Comparison of ENCODE assay signal across 8 cellular contexts in the genomic region with DNA sequence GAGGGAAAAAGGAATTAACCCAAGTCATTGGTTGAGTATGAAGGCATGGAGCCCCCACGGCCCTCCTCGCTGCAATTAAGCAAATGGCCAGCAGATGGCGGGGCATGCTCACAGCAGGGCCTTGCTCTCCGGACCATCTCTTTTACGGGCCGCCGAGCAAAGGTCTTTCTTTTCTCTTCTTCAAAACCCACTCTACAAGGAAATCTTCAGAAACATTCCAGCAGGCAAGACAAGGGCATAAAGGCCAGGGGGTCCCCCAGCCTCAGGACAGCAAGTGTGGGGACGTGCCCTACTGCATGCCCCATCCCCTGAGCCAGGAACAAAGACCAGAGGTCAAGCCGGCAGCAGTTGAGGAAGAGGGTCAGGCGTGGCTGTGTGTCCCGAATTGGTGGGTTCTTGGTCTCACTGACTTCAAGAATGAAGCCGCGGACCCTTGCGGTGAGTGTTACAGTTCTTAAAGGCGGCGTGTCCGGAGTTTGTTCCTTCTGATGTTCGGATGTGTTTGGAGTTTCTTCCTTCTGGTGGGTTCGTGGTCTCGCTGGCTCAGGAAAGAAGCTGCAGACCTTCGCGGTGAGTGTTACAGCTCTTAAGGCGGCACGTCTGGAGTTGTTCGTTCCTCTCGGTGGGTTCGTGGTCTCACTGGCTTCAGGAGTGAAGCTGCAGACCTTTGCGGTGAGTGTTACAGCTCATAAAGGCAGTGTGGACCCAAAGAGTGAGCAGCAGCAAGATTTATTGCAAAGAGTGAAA. TPM values are rescaled to one million over a fixed set of nuclear protein-coding genes. Genes with fewer than 3 reads are reported as not detected.
A peak's percentile ranks its signal among the peaks of the same experiment; 100 is the strongest.
DNase-seq lines count a peak whose midpoint lies in the region; ATAC-seq and TF ChIP-seq lines count a peak whose summit lies in the region.
"Not testable (repeated sequence)": the region's sequence is repeated elsewhere in the genome, so short reads cannot be mapped to it uniquely, and the experiment has no call there.

No MANE protein-coding gene starts in this region.

- peak; percentile 97 for TF ChIP-seq CTCF in lower lobe of right lung (IDR thresholded peaks at IDR 0.05)

- intact Hi-C loops in lower lobe of right lung (cut with DNase I): not testable (repeated sequence)

- not testable (repeated sequence) for H3K27ac ChIP-seq in duodenal mucosa (ENCODE audit: low read depth, low read length); lower lobe of right lung

- peak; percentile 59 for ATAC-seq in GM19324 (IDR thresholded peaks at IDR 0.05; ENCODE audit: low FRiP score, unreplicated experiment)
- peak; percentile 93 to 94 for ATAC-seq in lower lobe of right lung

- peak; percentile 85 for DNase-seq in Ammon's horn (ENCODE audit: low spot score)
- peak; percentile 35 for DNase-seq in HS-5 (ENCODE audit: low read depth)
- peak; percentile 52 to 77 for DNase-seq in NOMO-1 (lab: John Stamatoyannopoulos, UW; ENCODE audit: unreplicated experiment in 2 of 2)
- peak; percentile 70 to 81 for DNase-seq in activated CD8-positive, alpha-beta memory T cell treated with anti-CD3 and anti-CD28 coated beads for 1 hour (ENCODE audit: extremely low read depth in 1 of 2, low read depth in 1 of 2)
- peak; percentile 87 for DNase-seq in lower lobe of right lung
- peak; percentile 89 for DNase-seq in stimulated activated CD4-positive, alpha-beta T cell treated with anti-CD3 and anti-CD28 coated beads, Interleukin-4, amount 100 ng/mL, for 1 hour

- not testable (repeated sequence) for H3K4me1 ChIP-seq in duodenal mucosa (ENCODE audit: control insufficient read depth in 1 of 2, insufficient read depth in 2 of 2, low read length in 2 of 2)
- H3K4me1 ChIP-seq in lower lobe of right lung: peaks cover 10% of the 10 kb centered on the region

- H3K27me3 ChIP-seq in duodenal mucosa (ENCODE audit: control insufficient read depth in 1 of 2, insufficient read depth in 2 of 2, low read length in 2 of 2); lower lobe of right lung (ENCODE audit: low read depth): not testable (repeated sequence)

- H3K9ac ChIP-seq in duodenal mucosa (ENCODE audit: low read depth in 1 of 2, low read length in 2 of 2): peak overlapping the region in 1 of 2 donors; percentile 60

- not testable (repeated sequence) for H3K36me3 ChIP-seq in duodenal mucosa (ENCODE audit: control insufficient read depth in 1 of 2, insufficient read depth in 2 of 2, low read length in 2 of 2); lower lobe of right lung

- H3K9me3 ChIP-seq in duodenal mucosa (ENCODE audit: control insufficient read depth in 1 of 2, low read length in 2 of 2); lower lobe of right lung: not testable (repeated sequence)

- H3K4me3 ChIP-seq in duodenal mucosa (ENCODE audit: low read depth in 1 of 2, low read length in 2 of 2): peak overlapping the region; percentile 71 to 79
- H3K4me3 ChIP-seq in lower lobe of right lung: peak overlapping the region; percentile 56

RNA-seq across cellular contexts. Expression of gene TOP1, which starts 59.6 kb away (rescaled TPM):
- total RNA-seq in lower lobe of right lung: 52.0 TPM

Comparison
In these comparisons a context has a peak if more than half of its experiments do, and no peak if none do; other contexts are left out.
1. DNase-seq: peak in every context shown above with its lines; median percentile 89 in stimulated activated CD4-positive, alpha-beta T cell treated with anti-CD3 and anti-CD28 coated beads, Interleukin-4, amount 100 ng/mL, for 1 hour; 87 in lower lobe of right lung; 85 in Ammon's horn; 76 in activated CD8-positive, alpha-beta memory T cell treated with anti-CD3 and anti-CD28 coated beads for 1 hour; 64 in NOMO-1; 35 in HS-5.